Comparison of ENCODE assay signal across 1 cellular context in the genomic region with DNA sequence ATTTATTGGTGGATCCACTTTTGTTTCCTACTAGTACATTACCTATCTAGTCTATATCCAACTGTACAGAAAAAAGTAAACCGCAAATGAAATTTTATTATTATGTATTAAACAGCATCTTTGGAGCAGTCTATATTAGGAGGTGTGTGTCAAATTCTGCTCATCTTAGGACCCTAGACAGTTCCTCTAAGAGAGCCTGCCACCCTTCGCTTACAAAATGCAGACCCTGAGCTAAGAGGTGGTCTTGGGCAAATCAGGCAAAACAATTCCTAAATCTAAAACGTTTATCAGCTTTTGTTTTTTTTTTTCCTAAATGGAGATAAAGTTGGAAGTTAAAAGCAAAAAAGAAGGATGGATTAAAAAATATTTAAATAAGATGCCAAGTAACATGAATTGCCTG.
TF ChIP-seq lines count a peak whose summit lies in the region.

No MANE protein-coding gene starts in this region.

TF ChIP-seq in HCT116, 20 proteins besides CTCF, POLR2A, EP300 and RAD21:
- no peak for TF ChIP-seq ELF1 (IDR thresholded peaks at IDR 0.05; ENCODE audit: borderline replicate concordance, low read depth)
- no peak for TF ChIP-seq EZH2 (IDR thresholded peaks at IDR 0.05)
- TF ChIP-seq SRF (IDR thresholded peaks at IDR 0.05; ENCODE audit: low read depth) = no peak
- no peak for TF ChIP-seq POLR2AphosphoS5 (IDR thresholded peaks at IDR 0.05; ENCODE audit: low read depth, low read length)
- no peak for TF ChIP-seq CEBPB (IDR thresholded peaks at IDR 0.05; ENCODE audit: low read depth)
- TF ChIP-seq EZH2phosphoT487 (IDR thresholded peaks at IDR 0.05; ENCODE audit: borderline replicate concordance) = no peak
- TF ChIP-seq TCF7L2 (IDR thresholded peaks at IDR 0.05; ENCODE audit: borderline replicate concordance, extremely low read depth, insufficient read depth, insufficient read length) = no peak
- TF ChIP-seq EGR1 (IDR thresholded peaks at IDR 0.05; ENCODE audit: low read depth) = no peak
- no peak for TF ChIP-seq SP1 (IDR thresholded peaks at IDR 0.05; ENCODE audit: low read depth)
- TF ChIP-seq MAX (IDR thresholded peaks at IDR 0.05) = no peak
- TF ChIP-seq CBX3 (IDR thresholded peaks at IDR 0.05; ENCODE audit: low read depth) = no peak
- no peak for TF ChIP-seq ZBTB33 (IDR thresholded peaks at IDR 0.05; ENCODE audit: extremely low read depth, insufficient replicate concordance, low read length)
- TF ChIP-seq REST (IDR thresholded peaks at IDR 0.05; ENCODE audit: low read depth) = no peak
- TF ChIP-seq YY1 (IDR thresholded peaks at IDR 0.05; ENCODE audit: extremely low read depth, insufficient replicate concordance, low read depth, low read length) = no peak
- TF ChIP-seq SIN3A (IDR thresholded peaks at IDR 0.05; ENCODE audit: low read depth) = no peak
